In the genomic region with DNA sequence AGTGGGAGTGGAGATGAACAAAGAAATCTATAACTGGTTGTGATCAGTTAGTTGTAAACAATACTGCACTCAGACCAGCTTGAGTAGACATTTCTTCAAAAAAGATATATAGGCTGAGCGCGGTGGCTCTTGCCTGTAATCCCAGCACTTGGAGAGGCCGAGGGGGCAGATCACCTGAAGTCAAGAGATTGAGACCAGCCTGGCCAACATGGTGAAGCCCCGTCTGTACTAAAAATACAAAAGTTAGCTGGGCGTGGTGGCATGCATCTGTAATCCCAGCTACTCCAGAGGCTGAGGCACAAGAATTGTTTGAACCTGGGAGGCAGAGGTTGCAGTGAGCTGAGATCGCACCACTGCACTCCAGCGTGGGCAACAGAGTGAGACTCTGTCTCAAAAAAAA, we compare ENCODE assay signal across 2 cellular contexts. TPM values are rescaled to one million over a fixed set of nuclear protein-coding genes. Genes with fewer than 3 reads are reported as not detected.
"Had no signal": no experiment of that assay in that cellular context is flagged by ENCODE, and none has a peak within 500 bp of the region (broad histone marks: within the 10 kb centered on the region; RNA-seq: fewer than 3 reads in every experiment).

No MANE protein-coding gene starts in this region.

RNA-seq across cellular contexts. Expression of a gene that starts 26.9 kb away (rescaled TPM):
- total RNA-seq: subcutaneous adipose tissue, thoracic aorta had no signal
